In genomic region chr11:110173775-110174644, GRCh38 we compare ENCODE assay signal across 1 cellular context.
A peak's percentile ranks its signal among the peaks of the same experiment; 100 is the strongest.
TF ChIP-seq lines count a peak whose summit lies in the region.

No MANE protein-coding gene starts in this region.

TF ChIP-seq in K562, 482 proteins besides CTCF, POLR2A, EP300 and RAD21 (continued from another document):
- TF ChIP-seq, protein P1, sequence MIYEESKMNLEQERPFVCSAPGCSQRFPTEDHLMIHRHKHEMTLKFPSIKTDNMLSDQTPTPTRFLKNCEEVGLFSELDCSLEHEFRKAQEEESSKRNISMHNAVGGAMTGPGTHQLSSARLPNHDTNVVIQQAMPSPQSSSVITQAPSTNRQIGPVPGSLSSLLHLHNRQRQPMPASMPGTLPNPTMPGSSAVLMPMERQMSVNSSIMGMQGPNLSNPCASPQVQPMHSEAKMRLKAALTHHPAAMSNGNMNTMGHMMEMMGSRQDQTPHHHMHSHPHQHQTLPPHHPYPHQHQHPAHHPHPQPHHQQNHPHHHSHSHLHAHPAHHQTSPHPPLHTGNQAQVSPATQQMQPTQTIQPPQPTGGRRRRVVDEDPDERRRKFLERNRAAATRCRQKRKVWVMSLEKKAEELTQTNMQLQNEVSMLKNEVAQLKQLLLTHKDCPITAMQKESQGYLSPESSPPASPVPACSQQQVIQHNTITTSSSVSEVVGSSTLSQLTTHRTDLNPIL (CRISPR knock-in tag; IDR thresholded peaks at IDR 0.05) = no peak
- TF ChIP-seq JUND (IDR thresholded peaks at IDR 0.05; ENCODE audit: borderline replicate concordance, low read depth, low read length) (peak; percentile 57), JUND (tag; IDR thresholded peaks at IDR 0.05; ENCODE audit: borderline replicate concordance, low read depth, low read length) (no peak), CTBP1 (IDR thresholded peaks at IDR 0.05; ENCODE audit: borderline replicate concordance) (peak; percentile 11; the same call in 1 of the 2 replicates), GATA2 (CRISPR knock-in tag; IDR thresholded peaks at IDR 0.05) (no peak), TEAD4 (IDR thresholded peaks at IDR 0.05; ENCODE audit: low read length) (peak; percentile 8; the same call in 1 of the 2 replicates), TEAD4 (CRISPR knock-in tag; IDR thresholded peaks at IDR 0.05; ENCODE audit: borderline replicate concordance) (no peak), ATF1 (CRISPR knock-in tag; IDR thresholded peaks at IDR 0.05) (no peak), ATF1 (tag; IDR thresholded peaks at IDR 0.05) (peak; percentile 49), PCBP2 (IDR thresholded peaks at IDR 0.05; ENCODE audit: low read depth, low read length, poor library complexity, severe bottlenecking) (no peak), SMARCE1 (IDR thresholded peaks at IDR 0.05) (peak; percentile 35; the same call in 1 of the 2 replicates), HCFC1 (IDR thresholded peaks at IDR 0.05; ENCODE audit: low read depth, low read length) (0 out of 2 replicates have a peak, but pooled peaks have one; percentile 13)
